In genomic region chr19:2413159-2413558, GRCh38 we compare ENCODE assay signal across 20 cellular contexts. TPM values are rescaled to one million over a fixed set of nuclear protein-coding genes. Genes with fewer than 3 reads are reported as not detected.
DNase-seq lines count a peak whose midpoint lies in the region; ATAC-seq, FAIRE-seq and TF ChIP-seq lines count a peak whose summit lies in the region.
"Had no signal": no experiment of that assay in that cellular context is flagged by ENCODE, and none has a peak within 500 bp of the region (broad histone marks: within the 10 kb centered on the region; RNA-seq: fewer than 3 reads in every experiment).

No MANE protein-coding gene starts in this region.

- H3K9ac ChIP-seq in astrocyte (ENCODE audit: low read length): no peak overlapping the region

- H3K4me3 Mint-ChIP-seq in activated CD4-positive, alpha-beta T cell treated with anti-CD3 and anti-CD28 coated beads, Interleukin-2, amount 10 ng/mL, durations not matched to agents 7 days and 5 days: no peak overlapping the region
- H3K4me3 Mint-ChIP-seq in activated CD4-positive, alpha-beta T cell treated with anti-CD3 and anti-CD28 coated beads, Interleukin-2, amount 10 ng/mL, durations not matched to agents 24 days and 14 days: no peak overlapping the region
- no peak overlapping the region for H3K4me3 Mint-ChIP-seq in astrocyte (ENCODE audit: unreplicated experiment)
- H3K4me3 Mint-ChIP-seq in glutamatergic neuron (ENCODE audit: unreplicated experiment): peak overlapping the region; percentile 1
- H3K4me3 Mint-ChIP-seq: CD4-positive, alpha-beta memory T cell; GM23338 had no signal

- no peak for TF ChIP-seq RAD21 in A549 (conservative IDR thresholded peaks at IDR 0.05 in 1 of 2, IDR thresholded peaks at IDR 0.05 in 1 of 2)

- H3K4me3 ChIP-seq in A549 (no peak overlapping the region), astrocyte (ENCODE audit: insufficient read depth, low read depth, low read length) (no peak overlapping the region)
- H3K4me3 ChIP-seq: GM23338 had no signal

- H3K79me2 ChIP-seq in astrocyte (ENCODE audit: insufficient read depth, low read length): no peaks in the 10 kb centered on the region

- no peaks in the 10 kb centered on the region for H3K27me3 ChIP-seq in astrocyte (ENCODE audit: insufficient read depth, low read length)
- H3K27me3 ChIP-seq: BE2C had no signal

- WGBS in A549 (ENCODE audit: missing lambda C conversion rate): 70% methylated on average over 7 of the region's 7 CpGs

- H2AFZ ChIP-seq in astrocyte (ENCODE audit: low read depth, low read length): no peak overlapping the region
- H2AFZ ChIP-seq: GM23338 had no signal

- no peak for TF ChIP-seq EP300 in A549 (IDR thresholded peaks at IDR 0.05)

- H3K36me3 ChIP-seq in astrocyte (ENCODE audit: insufficient read depth, low read length): no peaks in the 10 kb centered on the region

- H3K9me3 Mint-ChIP-seq in activated CD4-positive, alpha-beta T cell treated with anti-CD3 and anti-CD28 coated beads, Interleukin-2, amount 10 ng/mL, durations not matched to agents 7 days and 5 days: no peaks in the 10 kb centered on the region
- H3K9me3 Mint-ChIP-seq in activated CD4-positive, alpha-beta T cell treated with anti-CD3 and anti-CD28 coated beads, Interleukin-2, amount 10 ng/mL, durations not matched to agents 24 days and 14 days: peaks cover 3% of the 10 kb centered on the region
- H3K9me3 Mint-ChIP-seq in astrocyte (ENCODE audit: unreplicated experiment): peaks cover 11% of the 10 kb centered on the region
- peaks cover 8% of the 10 kb centered on the region for H3K9me3 Mint-ChIP-seq in glutamatergic neuron (ENCODE audit: unreplicated experiment)
- H3K9me3 Mint-ChIP-seq: CD4-positive, alpha-beta memory T cell had no signal

- CTCF ChIA-PET in activated CD4-positive, alpha-beta T cell treated with anti-CD3 and anti-CD28 coated beads, Interleukin-2, amount 10 ng/mL, durations not matched to agents 7 days and 5 days (lab: Charles Lee): no interaction called here
- CTCF ChIA-PET in A549 (lab: Yijun Ruan, JAX): interaction anchor here (0.6 to 0.7 kb wide), 2 partner anchors 22 to 198 kb away, joined by 3 read pairs; no protein-coding TSS in a partner anchor

- intact Hi-C loops in activated CD4-positive, alpha-beta T cell treated with anti-CD3 and anti-CD28 coated beads, Interleukin-2, amount 10 ng/mL, durations not matched to agents 24 days and 14 days (cut with micrococcal nuclease): no loop called here

- H3K4me1 Mint-ChIP-seq in activated CD4-positive, alpha-beta T cell treated with anti-CD3 and anti-CD28 coated beads, Interleukin-2, amount 10 ng/mL, durations not matched to agents 7 days and 5 days: peaks cover 2% of the 10 kb centered on the region
- peaks cover 2% of the 10 kb centered on the region for H3K4me1 Mint-ChIP-seq in activated CD4-positive, alpha-beta T cell treated with anti-CD3 and anti-CD28 coated beads, Interleukin-2, amount 10 ng/mL, durations not matched to agents 24 days and 14 days
- H3K4me1 Mint-ChIP-seq in astrocyte (ENCODE audit: low read depth, unreplicated experiment): no peaks in the 10 kb centered on the region
- no peaks in the 10 kb centered on the region for H3K4me1 Mint-ChIP-seq in glutamatergic neuron (ENCODE audit: low read depth, unreplicated experiment)
- H3K4me1 Mint-ChIP-seq: GM23338 had no signal

- peak overlapping the region; percentile 51 for H3K27ac Mint-ChIP-seq in activated CD4-positive, alpha-beta T cell treated with anti-CD3 and anti-CD28 coated beads, Interleukin-2, amount 10 ng/mL, durations not matched to agents 7 days and 5 days
- H3K27ac Mint-ChIP-seq in activated CD4-positive, alpha-beta T cell treated with anti-CD3 and anti-CD28 coated beads, Interleukin-2, amount 10 ng/mL, durations not matched to agents 24 days and 14 days: no peak overlapping the region
- H3K27ac Mint-ChIP-seq in astrocyte (ENCODE audit: unreplicated experiment) (peak overlapping the region; percentile 69), glutamatergic neuron (ENCODE audit: unreplicated experiment) (no peak overlapping the region)
- H3K27ac Mint-ChIP-seq: CD4-positive, alpha-beta memory T cell; GM23338 had no signal

- H3K9me3 ChIP-seq in A549 (no peaks in the 10 kb centered on the region), astrocyte (ENCODE audit: insufficient read depth, low read depth, low read length) (peaks cover 8% of the 10 kb centered on the region)

- TF ChIP-seq CTCF in A549 (IDR thresholded peaks at IDR 0.05) (no peak), astrocyte (IDR thresholded peaks at IDR 0.05; ENCODE audit: insufficient read depth, low read depth, low read length) (no peak), glutamatergic neuron (IDR thresholded peaks at IDR 0.05; ENCODE audit: partially characterized antibody, unreplicated experiment) (no peak)

- FAIRE-seq in A549 (lab: Jason Lieb, UNC): no peak
- FAIRE-seq in astrocyte (lab: Jason Lieb, UNC): no peak
- FAIRE-seq: A204.1, D721Med, G401.6, GM12891 had no signal

- POLR2A ChIA-PET in activated CD4-positive, alpha-beta T cell treated with anti-CD3 and anti-CD28 coated beads, Interleukin-2, amount 10 ng/mL, durations not matched to agents 7 days and 5 days (lab: Charles Lee): no interaction called here
- POLR2A ChIA-PET in A549 (lab: Yijun Ruan, JAX): no interaction called here

- TF ChIP-seq POLR2A in A549 (IDR thresholded peaks at IDR 0.05; ENCODE audit: low read length): no peak

- peaks cover 4% of the 10 kb centered on the region for H4K20me1 ChIP-seq in astrocyte (ENCODE audit: insufficient read depth, low read length)

- H3K27ac ChIP-seq in A549: no peak overlapping the region
- H3K27ac ChIP-seq in astrocyte (ENCODE audit: low read depth, low read length): no peak overlapping the region
- H3K27ac ChIP-seq: C4-2B had no signal

- H3K4me1 ChIP-seq in A549: no peaks in the 10 kb centered on the region
- no peaks in the 10 kb centered on the region for H3K4me1 ChIP-seq in astrocyte (ENCODE audit: insufficient read depth, low read length)
- H3K4me1 ChIP-seq: BE2C had no signal

- no peak; a peak in 1 of 6 replicates for ATAC-seq in A549
- no peak for ATAC-seq in GM21526 (IDR thresholded peaks at IDR 0.05; ENCODE audit: low FRiP score, unreplicated experiment)
- ATAC-seq: GM23338 had no signal

- no peak for DNase-seq in activated CD4-positive, alpha-beta T cell treated with anti-CD3 and anti-CD28 coated beads, Interleukin-2, amount 10 ng/mL, durations not matched to agents 7 days and 5 days
- DNase-seq in activated CD4-positive, alpha-beta T cell treated with anti-CD3 and anti-CD28 coated beads, Interleukin-2, amount 10 ng/mL, durations not matched to agents 24 days and 14 days: no peak
- DNase-seq in A549 (ENCODE audit: low read depth in 1 of 2, low spot score in 1 of 2) (no peak), astrocyte (ENCODE audit: low read depth) (no peak), glutamatergic neuron (no peak), hypothalamus (lab: John Stamatoyannopoulos, UW) (no peak)
- DNase-seq: BE2C; CD4-positive, alpha-beta memory T cell; DMS153; DMS79 treated with DMSO at 0.1 percent for 48 hours; EL had no signal

- H3K36me3 Mint-ChIP-seq in activated CD4-positive, alpha-beta T cell treated with anti-CD3 and anti-CD28 coated beads, Interleukin-2, amount 10 ng/mL, durations not matched to agents 7 days and 5 days (ENCODE audit: low read depth): peaks cover 1% of the 10 kb centered on the region
- H3K36me3 Mint-ChIP-seq in activated CD4-positive, alpha-beta T cell treated with anti-CD3 and anti-CD28 coated beads, Interleukin-2, amount 10 ng/mL, durations not matched to agents 24 days and 14 days (ENCODE audit: low read depth): peaks cover 5% of the 10 kb centered on the region
- H3K36me3 Mint-ChIP-seq in astrocyte (ENCODE audit: low read depth, unreplicated experiment) (peaks cover 11% of the 10 kb centered on the region), glutamatergic neuron (ENCODE audit: unreplicated experiment) (peaks cover 16% of the 10 kb centered on the region)

- no peaks in the 10 kb centered on the region for H3K27me3 Mint-ChIP-seq in activated CD4-positive, alpha-beta T cell treated with anti-CD3 and anti-CD28 coated beads, Interleukin-2, amount 10 ng/mL, durations not matched to agents 7 days and 5 days
- H3K27me3 Mint-ChIP-seq in activated CD4-positive, alpha-beta T cell treated with anti-CD3 and anti-CD28 coated beads, Interleukin-2, amount 10 ng/mL, durations not matched to agents 24 days and 14 days: no peaks in the 10 kb centered on the region
- peaks cover 4% of the 10 kb centered on the region for H3K27me3 Mint-ChIP-seq in astrocyte (ENCODE audit: low read depth, unreplicated experiment)
- H3K27me3 Mint-ChIP-seq in glutamatergic neuron (ENCODE audit: unreplicated experiment): peaks cover 5% of the 10 kb centered on the region

- H3K4me2 ChIP-seq in A549 (no peak overlapping the region), astrocyte (ENCODE audit: low read length) (no peak overlapping the region)
- H3K4me2 ChIP-seq: GM23338 had no signal

RNA-seq across cellular contexts. Expression of gene TIMM13, which starts 14.2 kb away (rescaled TPM):
- total RNA-seq in activated CD4-positive, alpha-beta T cell treated with anti-CD3 and anti-CD28 coated beads, Interleukin-2, amount 10 ng/mL, durations not matched to agents 7 days and 5 days: 10 to 100 TPM; 49.0 to 66.4 TPM
- 182 and 190 TPM in 2 replicates for total RNA-seq in activated CD4-positive, alpha-beta T cell treated with anti-CD3 and anti-CD28 coated beads, Interleukin-2, amount 10 ng/mL, durations not matched to agents 24 days and 14 days
- polyA plus RNA-seq in A549 (2011; rRNA removed): 23.9 and 24.7 TPM in 2 replicates
- 128 and 159 TPM in 2 replicates for polyA plus RNA-seq in A549 (2012; cell fraction: cytosol; rRNA removed)
- polyA plus RNA-seq in A549 (2012; cell fraction: nucleus; rRNA removed): 95.9 and 129 TPM in 2 replicates
- 73.6 to 85.7 TPM (median 81.2 TPM) in 3 replicates for polyA plus RNA-seq in A549 (2017; fragmentation: RNase III; extraction: RNeasy Plus Mini Kit Qiagen cat#74134 plus additional on column Dnase treatment)
- polyA minus RNA-seq in A549 (2011; rRNA and poly(A)+ RNA removed): 5.7 and 9.2 TPM in 2 replicates
- 93.4 and 105 TPM in 2 replicates for total RNA-seq in astrocyte
- total RNA-seq in glutamatergic neuron (ENCODE audit: unreplicated experiment): 91.5 TPM

RNA-seq across cellular contexts. Expression of gene LMNB2, which starts 43.6 kb away (rescaled TPM):
- total RNA-seq in activated CD4-positive, alpha-beta T cell treated with anti-CD3 and anti-CD28 coated beads, Interleukin-2, amount 10 ng/mL, durations not matched to agents 7 days and 5 days: 100 to 1,000 TPM; 101 to 113 TPM
- total RNA-seq in activated CD4-positive, alpha-beta T cell treated with anti-CD3 and anti-CD28 coated beads, Interleukin-2, amount 10 ng/mL, durations not matched to agents 24 days and 14 days: 120 TPM in 2 replicates
- polyA plus RNA-seq in A549 (2011; rRNA removed) (53.5 and 54.6 TPM in 2 replicates), A549 (2017; fragmentation: RNase III; extraction: RNeasy Plus Mini Kit Qiagen cat#74134 plus additional on column Dnase treatment) (93.6 to 105 TPM (median 97.7 TPM) in 3 replicates)
- 96.0 and 132 TPM in 2 replicates for polyA plus RNA-seq in A549 (2012; cell fraction: cytosol; rRNA removed)
- 167 and 168 TPM in 2 replicates for polyA plus RNA-seq in A549 (2012; cell fraction: nucleus; rRNA removed)
- polyA minus RNA-seq in A549 (2011; rRNA and poly(A)+ RNA removed): 53.1 and 60.5 TPM in 2 replicates
- total RNA-seq in astrocyte (64.0 and 72.1 TPM in 2 replicates), glutamatergic neuron (ENCODE audit: unreplicated experiment) (45.8 TPM)

RNA-seq across cellular contexts. Expression of gene TMPRSS9, which starts 53.1 kb away (rescaled TPM):
- total RNA-seq in activated CD4-positive, alpha-beta T cell treated with anti-CD3 and anti-CD28 coated beads, Interleukin-2, amount 10 ng/mL, durations not matched to agents 7 days and 5 days: not detected
- 0.09 TPM in 1 of 2 replicates, not detected in the other for total RNA-seq in activated CD4-positive, alpha-beta T cell treated with anti-CD3 and anti-CD28 coated beads, Interleukin-2, amount 10 ng/mL, durations not matched to agents 24 days and 14 days
- 0.01 TPM in 1 of 2 replicates, not detected in the other for polyA plus RNA-seq in A549 (2011; rRNA removed)
- polyA plus RNA-seq in A549 (2012; cell fraction: cytosol; rRNA removed): 0.01 TPM in 2 replicates
- 0.11 and 0.36 TPM in 2 replicates for polyA plus RNA-seq in A549 (2012; cell fraction: nucleus; rRNA removed)
- 0.04 TPM in 1 of 3 replicates, not detected in the others for polyA plus RNA-seq in A549 (2017; fragmentation: RNase III; extraction: RNeasy Plus Mini Kit Qiagen cat#74134 plus additional on column Dnase treatment)
- polyA minus RNA-seq in A549 (2011; rRNA and poly(A)+ RNA removed): not detected in 2 replicates
- 0.16 and 0.17 TPM in 2 replicates for total RNA-seq in astrocyte
- 0.29 TPM for total RNA-seq in glutamatergic neuron (ENCODE audit: unreplicated experiment)
- total RNA-seq: CD4-positive, alpha-beta memory T cell; H7 had no signal
- polyA plus RNA-seq: AG04450; CD4-positive, alpha-beta memory T cell had no signal

Comparison
In these comparisons a context has a peak if more than half of its experiments do, and no peak if none do; other contexts are left out.
1. H3K27ac Mint-ChIP-seq: peak in activated CD4-positive, alpha-beta T cell treated with anti-CD3 and anti-CD28 coated beads, Interleukin-2, amount 10 ng/mL, durations not matched to agents 7 days and 5 days (single experiment) and astrocyte (single experiment); none in activated CD4-positive, alpha-beta T cell treated with anti-CD3 and anti-CD28 coated beads, Interleukin-2, amount 10 ng/mL, durations not matched to agents 24 days and 14 days (single experiment) and glutamatergic neuron (single experiment).